Comparison of ENCODE assay signal across 9 cellular contexts in genomic region chr5:5144441-5144840, GRCh38. TPM values are rescaled to one million over a fixed set of nuclear protein-coding genes. Genes with fewer than 3 reads are reported as not detected.
"Had no signal": no experiment of that assay in that cellular context is flagged by ENCODE, and none has a peak within 500 bp of the region (broad histone marks: within the 10 kb centered on the region; RNA-seq: fewer than 3 reads in every experiment).

No MANE protein-coding gene starts in this region.

- H3K9me3 ChIP-seq: HAP-1 had no signal

- H3K36me3 ChIP-seq: HAP-1 had no signal

- H2AFZ ChIP-seq: GM23248 had no signal

- DNase-seq: GM23248, GOT3, H7, HFFc6, IMR-90 had no signal

- ATAC-seq: HCT116, K562 had no signal

- H3K4me3 ChIP-seq: GM23248, HAP-1, K562 had no signal

- H3K4me1 ChIP-seq: HAP-1 had no signal

- H3K27ac ChIP-seq: GM23248, HL-60 had no signal

RNA-seq across cellular contexts. Expression of gene ADAMTS16, which starts 4.3 kb away (rescaled TPM):
- total RNA-seq: K562 had no signal
